Comparison of ENCODE assay signal across 11 cellular contexts in the genomic region with DNA sequence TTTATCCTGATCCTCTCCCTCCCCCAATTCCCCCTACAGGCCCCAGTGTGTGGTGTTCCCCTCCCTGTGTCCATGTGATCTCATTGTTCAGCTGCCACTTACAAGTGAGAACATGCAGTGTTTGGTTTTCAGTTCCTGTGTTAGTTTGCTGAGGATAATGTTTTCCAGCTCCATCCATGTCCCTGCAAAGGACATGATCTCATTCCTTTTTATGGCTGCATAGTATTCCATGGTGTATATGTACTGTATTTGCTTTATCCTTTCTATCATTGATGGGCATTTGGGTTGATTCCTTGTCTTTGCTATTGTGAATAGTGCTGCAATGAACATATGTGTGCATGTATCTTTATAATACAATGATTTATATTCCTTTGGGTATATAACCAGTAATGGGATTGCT. TPM values are rescaled to one million over a fixed set of nuclear protein-coding genes. Genes with fewer than 3 reads are reported as not detected.
DNase-seq lines count a peak whose midpoint lies in the region; ATAC-seq, FAIRE-seq and TF ChIP-seq lines count a peak whose summit lies in the region.
"Not testable (repeated sequence)": the region's sequence is repeated elsewhere in the genome, so short reads cannot be mapped to it uniquely, and the experiment has no call there.
"Had no signal": no experiment of that assay in that cellular context is flagged by ENCODE, and none has a peak within 500 bp of the region (broad histone marks: within the 10 kb centered on the region; RNA-seq: fewer than 3 reads in every experiment).

No MANE protein-coding gene starts in this region.

- H3K27me3 ChIP-seq in Karpas-422 (ENCODE audit: low read length); K562 (ENCODE audit: control insufficient read depth in 2 of 2, insufficient read depth in 2 of 2, low read length in 2 of 2): not testable (repeated sequence)

- intact Hi-C loops in K562 (cut with micrococcal nuclease) = not testable (repeated sequence)

- H2AFZ ChIP-seq in Karpas-422 (ENCODE audit: low read length); K562 (ENCODE audit: low read depth, low read length): not testable (repeated sequence)

- not testable (repeated sequence) for H3K9me1 ChIP-seq in K562 (ENCODE audit: control insufficient read depth, insufficient read depth, low read length)

- not testable (repeated sequence) for TF ChIP-seq POLR2A in K562 (conservative IDR thresholded peaks at IDR 0.05)

- H3K79me2 ChIP-seq in Karpas-422 (ENCODE audit: low read length) (peaks cover 21% of the 10 kb centered on the region), K562 (ENCODE audit: control insufficient read depth, insufficient read depth, low read length) (peaks cover 70% of the 10 kb centered on the region)

- H3K4me3 ChIP-seq in HEK293 (ENCODE audit: low read depth, low read length); Karpas-422 (ENCODE audit: low read length); K562: not testable (repeated sequence)

- not testable (repeated sequence) for FAIRE-seq in K562 (lab: Jason Lieb, UNC)

- not testable (repeated sequence) for H3K9me3 ChIP-seq in HEK293 (ENCODE audit: control insufficient read depth, insufficient read depth, low read depth, low read length); K562 (replicated peaks; ENCODE audit: control insufficient read depth, insufficient read depth, low read depth, low read length)
- peaks cover 17% of the 10 kb centered on the region for H3K9me3 ChIP-seq in Karpas-422 (ENCODE audit: low read length)

- CTCF ChIA-PET in HEK293 (lab: Yijun Ruan, JAX) = interaction anchor here (0.7 to 1.2 kb wide), 2 partner anchors 75 to 346 kb away, joined by 3 to 4 read pairs; no protein-coding TSS in a partner anchor
- CTCF ChIA-PET in K562 (lab: Yijun Ruan, JAX; ENCODE audit: low intra/inter-chr PET ratio) = not testable (repeated sequence)

- TF ChIP-seq CTCF in HEK293 (tag by site-specific recombination; IDR thresholded peaks at IDR 0.05); K562 (IDR thresholded peaks at IDR 0.05 in 2 of 3, conservative IDR thresholded peaks at IDR 0.05 in 1 of 3; ENCODE audit: insufficient read depth in 2 of 3, low read depth in 1 of 3, low read length in 3 of 3): not testable (repeated sequence)

- not testable (repeated sequence) for BruUV-seq in K562 (replicated peaks; lab: Mats Ljungman, UMichigan)

- TF ChIP-seq EP300 in K562 (IDR thresholded peaks at IDR 0.05; ENCODE audit: low read length) = not testable (repeated sequence)

- POLR2A ChIA-PET in HEK293 (lab: Yijun Ruan, JAX) = not testable (repeated sequence)
- POLR2A ChIA-PET in K562 (lab: Yijun Ruan, JAX) = interaction anchor here (0.6 to 0.9 kb wide), 3 partner anchors 16 to 139 kb away, joined by 3 to 4 read pairs (median 3); partner anchors contain the start of gene RDH13

- TF ChIP-seq RAD21 in K562 (CRISPR knock-in tag; conservative IDR thresholded peaks at IDR 0.05 in 1 of 2, IDR thresholded peaks at IDR 0.05 in 1 of 2) = not testable (repeated sequence)

- not testable (repeated sequence) for H4K20me1 ChIP-seq in Karpas-422 (ENCODE audit: insufficient read depth, low read depth, low read length)
- H4K20me1 ChIP-seq in K562 (replicated peaks; ENCODE audit: control insufficient read depth, insufficient read depth, low read length) = peaks cover 19% of the 10 kb centered on the region

- H3K36me3 ChIP-seq in HEK293 (ENCODE audit: control insufficient read depth in 2 of 2, insufficient read depth in 1 of 2, low read length in 2 of 2); Karpas-422 (ENCODE audit: insufficient read depth, low read length): not testable (repeated sequence)
- peaks cover 49% of the 10 kb centered on the region; the same call in 2 of the 3 replicates for H3K36me3 ChIP-seq in K562 (ENCODE audit: control insufficient read depth, insufficient read depth, low read length)

- ATAC-seq in K562 = not testable (repeated sequence)

- DNase-seq in Karpas-422 = peak; percentile 36
- not testable (repeated sequence) for DNase-seq in K562 (ENCODE audit: extremely low read depth in 1 of 4, low spot score in 3 of 4)

- not testable (repeated sequence) for H3K9ac ChIP-seq in Karpas-422 (ENCODE audit: low read length); K562 (ENCODE audit: insufficient read depth in 1 of 2, low read depth in 2 of 2, low read length in 2 of 2)

- H3K4me2 ChIP-seq in Karpas-422 (ENCODE audit: low read depth, low read length, poor library complexity, severe bottlenecking); K562 (ENCODE audit: insufficient read depth, low read length): not testable (repeated sequence)

- H3K4me1 ChIP-seq in HEK293 (ENCODE audit: control insufficient read depth, insufficient read depth, low read length); Karpas-422 (ENCODE audit: low read length): not testable (repeated sequence)
- peaks cover 5 to 14% of the 10 kb centered on the region in 2 experiments; a peak in 3 of 5 replicates for H3K4me1 ChIP-seq in K562 (replicated peaks in 1 of 2; ENCODE audit: control insufficient read depth in 2 of 2, insufficient read depth in 2 of 2, low read length in 2 of 2)

- H3K9me2 ChIP-seq in Karpas-422 (replicated peaks; ENCODE audit: insufficient read depth, low read length) = not testable (repeated sequence)

- H3K27ac ChIP-seq in HEK293 (ENCODE audit: extremely low read depth, low read depth, low read length); Karpas-422 (ENCODE audit: low read length); K562 (ENCODE audit: extremely low read depth, low read depth, low read length): not testable (repeated sequence)

- in situ Hi-C loops in K562 (cut with MboI) = not testable (repeated sequence)

RNA-seq across cellular contexts. Expression of gene GP6, which starts 17.7 kb away (rescaled TPM):
- total RNA-seq in Karpas-422 (2014; rRNA removed; shearing (Covaris generic); ENCODE audit: low replicate concordance) = 0.26 TPM in 1 of 2 replicates, not detected in the other
- 21.2 and 44.5 TPM in 2 replicates for total RNA-seq in K562 (2011; cell fraction: chromatin; rRNA removed; ENCODE audit: low replicate concordance)
- 22.6 and 39.5 TPM in 2 replicates for total RNA-seq in K562 (2011; cell fraction: nucleolus; rRNA removed)
- total RNA-seq in K562 (2011; cell fraction: nucleoplasm; rRNA removed) = 29.0 and 50.9 TPM in 2 replicates
- total RNA-seq in K562 (2014; rRNA removed) (9.7 and 14.7 TPM in 2 replicates), K562 (2014; rRNA removed; fragmentation: Illumina TruSeq; extraction: Trizol) (5.7 and 7.3 TPM in 2 replicates), K562 (2015; rRNA removed; fragmentation: Illumina TruSeq; extraction: Trizol) (3.1 and 3.2 TPM in 2 replicates), K562 (2021) (13.8 and 21.1 TPM in 2 replicates)
- polyA plus RNA-seq in K562 (2011; rRNA removed) (4.6 and 15.8 TPM in 2 replicates), K562 (2014; fragmentation: Illumina TruSeq; extraction: Trizol) (19.6 and 26.5 TPM in 2 replicates), K562 (2014; fragmentation: Nextera tagmentation; extraction: Ambion mirVana) (1 to 10 TPM; 5.4 to 5.7 TPM), K562 (2014; rRNA removed) (12.4 and 17.5 TPM in 2 replicates)
- polyA plus RNA-seq in K562 (2011; cell fraction: cytosol; rRNA removed) = 4.3 and 28.1 TPM in 2 replicates
- 3.8 and 33.4 TPM in 2 replicates for polyA plus RNA-seq in K562 (2011; cell fraction: nucleus; rRNA removed)
- 6.4 and 10.7 TPM in 2 replicates for polyA plus RNA-seq in K562 (2012)
- polyA minus RNA-seq in K562 (2011; rRNA and poly(A)+ RNA removed) = 1.9 and 8.0 TPM in 2 replicates
- polyA minus RNA-seq in K562 (2011; cell fraction: cytosol; rRNA and poly(A)+ RNA removed) = 3.7 and 9.2 TPM in 2 replicates
- 1.9 and 6.6 TPM in 2 replicates for polyA minus RNA-seq in K562 (2011; cell fraction: nucleus; rRNA and poly(A)+ RNA removed)
- total RNA-seq: A673; Caco-2; CD8-positive, alpha-beta memory T cell had no signal
- polyA plus RNA-seq: AG04450; BJ; CD4-positive, alpha-beta memory T cell; CD4-positive, CD25-positive, alpha-beta regulatory T cell had no signal

RNA-seq across cellular contexts. Expression of gene RDH13, which starts 42.6 kb away (rescaled TPM):
- total RNA-seq in Karpas-422 (2014; rRNA removed; shearing (Covaris generic); ENCODE audit: low replicate concordance) = 16.4 and 23.8 TPM in 2 replicates
- total RNA-seq in K562 (2011; cell fraction: chromatin; rRNA removed; ENCODE audit: low replicate concordance) = 86.2 and 226 TPM in 2 replicates
- total RNA-seq in K562 (2011; cell fraction: nucleolus; rRNA removed) = 132 and 156 TPM in 2 replicates
- 101 and 114 TPM in 2 replicates for total RNA-seq in K562 (2011; cell fraction: nucleoplasm; rRNA removed)
- 63.2 and 78.7 TPM in 2 replicates for total RNA-seq in K562 (2014; rRNA removed)
- 25.8 and 29.2 TPM in 2 replicates for total RNA-seq in K562 (2014; rRNA removed; fragmentation: Illumina TruSeq; extraction: Trizol)
- total RNA-seq in K562 (2015; rRNA removed; fragmentation: Illumina TruSeq; extraction: Trizol) = 41.9 and 43.3 TPM in 2 replicates
- total RNA-seq in K562 (2021) = 65.7 and 70.3 TPM in 2 replicates
- polyA plus RNA-seq in K562 (2011; rRNA removed) = 23.3 and 28.6 TPM in 2 replicates
- polyA plus RNA-seq in K562 (2011; cell fraction: cytosol; rRNA removed) = 19.8 and 50.7 TPM in 2 replicates
- 75.3 and 114 TPM in 2 replicates for polyA plus RNA-seq in K562 (2011; cell fraction: nucleus; rRNA removed)
- polyA plus RNA-seq in K562 (2012) = 36.1 and 51.9 TPM in 2 replicates
- polyA plus RNA-seq in K562 (2014; fragmentation: Illumina TruSeq; extraction: Trizol) = 39.5 and 44.9 TPM in 2 replicates
- 1 to 10 TPM; 7.5 to 9.8 TPM for polyA plus RNA-seq in K562 (2014; fragmentation: Nextera tagmentation; extraction: Ambion mirVana)
- 51.2 and 53.8 TPM in 2 replicates for polyA plus RNA-seq in K562 (2014; rRNA removed)
- 19.9 and 43.3 TPM in 2 replicates for polyA minus RNA-seq in K562 (2011; rRNA and poly(A)+ RNA removed)
- polyA minus RNA-seq in K562 (2011; cell fraction: cytosol; rRNA and poly(A)+ RNA removed) = 18.3 and 33.0 TPM in 2 replicates
- 32.5 and 38.9 TPM in 2 replicates for polyA minus RNA-seq in K562 (2011; cell fraction: nucleus; rRNA and poly(A)+ RNA removed)

RNA-seq across cellular contexts. Expression of gene NLRP2, which starts 54.2 kb away (rescaled TPM):
- total RNA-seq in Karpas-422 (2014; rRNA removed; shearing (Covaris generic); ENCODE audit: low replicate concordance) = 28.2 and 35.0 TPM in 2 replicates
- total RNA-seq in K562 (2011; cell fraction: chromatin; rRNA removed; ENCODE audit: low replicate concordance) = 112 and 159 TPM in 2 replicates
- total RNA-seq in K562 (2011; cell fraction: nucleolus; rRNA removed) = 75.3 and 84.4 TPM in 2 replicates
- total RNA-seq in K562 (2011; cell fraction: nucleoplasm; rRNA removed) = 69.2 and 82.2 TPM in 2 replicates
- total RNA-seq in K562 (2014; rRNA removed) (21.6 and 22.2 TPM in 2 replicates), K562 (2014; rRNA removed; fragmentation: Illumina TruSeq; extraction: Trizol) (24.2 and 25.5 TPM in 2 replicates), K562 (2015; rRNA removed; fragmentation: Illumina TruSeq; extraction: Trizol) (17.3 and 18.5 TPM in 2 replicates), K562 (2021) (33.2 and 36.2 TPM in 2 replicates)
- polyA plus RNA-seq in K562 (2011; rRNA removed) (59.3 and 65.5 TPM in 2 replicates), K562 (2014; fragmentation: Illumina TruSeq; extraction: Trizol) (25.1 and 28.1 TPM in 2 replicates), K562 (2014; fragmentation: Nextera tagmentation; extraction: Ambion mirVana) (10 to 100 TPM; 10.1 to 11.9 TPM), K562 (2014; rRNA removed) (25.0 and 29.9 TPM in 2 replicates)
- polyA plus RNA-seq in K562 (2011; cell fraction: cytosol; rRNA removed) = 28.5 and 40.0 TPM in 2 replicates
- 79.9 and 89.0 TPM in 2 replicates for polyA plus RNA-seq in K562 (2011; cell fraction: nucleus; rRNA removed)
- 19.8 and 24.8 TPM in 2 replicates for polyA plus RNA-seq in K562 (2012)
- polyA minus RNA-seq in K562 (2011; rRNA and poly(A)+ RNA removed) = 50.6 and 66.3 TPM in 2 replicates
- 22.9 and 31.5 TPM in 2 replicates for polyA minus RNA-seq in K562 (2011; cell fraction: cytosol; rRNA and poly(A)+ RNA removed)
- 22.8 and 38.0 TPM in 2 replicates for polyA minus RNA-seq in K562 (2011; cell fraction: nucleus; rRNA and poly(A)+ RNA removed)
- total RNA-seq: A172 had no signal
- polyA plus RNA-seq: BJ had no signal

RNA-seq across cellular contexts. Expression of gene EPS8L1, which starts 55.3 kb away (rescaled TPM):
- not detected in 2 replicates for total RNA-seq in Karpas-422 (2014; rRNA removed; shearing (Covaris generic); ENCODE audit: low replicate concordance)
- total RNA-seq in K562 (2011; cell fraction: chromatin; rRNA removed; ENCODE audit: low replicate concordance) = 21.2 and 53.9 TPM in 2 replicates
- total RNA-seq in K562 (2011; cell fraction: nucleolus; rRNA removed) = 25.4 and 29.5 TPM in 2 replicates
- 24.6 and 30.8 TPM in 2 replicates for total RNA-seq in K562 (2011; cell fraction: nucleoplasm; rRNA removed)
- total RNA-seq in K562 (2014; rRNA removed) (18.1 and 21.3 TPM in 2 replicates), K562 (2014; rRNA removed; fragmentation: Illumina TruSeq; extraction: Trizol) (6.8 and 8.0 TPM in 2 replicates), K562 (2015; rRNA removed; fragmentation: Illumina TruSeq; extraction: Trizol) (9.6 and 11.5 TPM in 2 replicates), K562 (2021) (17.3 and 18.9 TPM in 2 replicates)
- polyA plus RNA-seq in K562 (2011; rRNA removed) (11.9 and 13.2 TPM in 2 replicates), K562 (2014; fragmentation: Illumina TruSeq; extraction: Trizol) (13.5 and 14.0 TPM in 2 replicates), K562 (2014; fragmentation: Nextera tagmentation; extraction: Ambion mirVana) (under 1 TPM; 0.35 to 0.59 TPM), K562 (2014; rRNA removed) (15.9 and 22.1 TPM in 2 replicates)
- polyA plus RNA-seq in K562 (2011; cell fraction: cytosol; rRNA removed) = 9.1 and 15.2 TPM in 2 replicates
- polyA plus RNA-seq in K562 (2011; cell fraction: nucleus; rRNA removed) = 39.1 and 62.6 TPM in 2 replicates
- polyA plus RNA-seq in K562 (2012) = 22.7 and 23.7 TPM in 2 replicates
- 3.1 and 7.7 TPM in 2 replicates for polyA minus RNA-seq in K562 (2011; rRNA and poly(A)+ RNA removed)
- 5.2 and 6.4 TPM in 2 replicates for polyA minus RNA-seq in K562 (2011; cell fraction: cytosol; rRNA and poly(A)+ RNA removed)
- 10.0 and 12.8 TPM in 2 replicates for polyA minus RNA-seq in K562 (2011; cell fraction: nucleus; rRNA and poly(A)+ RNA removed)
